In the genomic region with DNA sequence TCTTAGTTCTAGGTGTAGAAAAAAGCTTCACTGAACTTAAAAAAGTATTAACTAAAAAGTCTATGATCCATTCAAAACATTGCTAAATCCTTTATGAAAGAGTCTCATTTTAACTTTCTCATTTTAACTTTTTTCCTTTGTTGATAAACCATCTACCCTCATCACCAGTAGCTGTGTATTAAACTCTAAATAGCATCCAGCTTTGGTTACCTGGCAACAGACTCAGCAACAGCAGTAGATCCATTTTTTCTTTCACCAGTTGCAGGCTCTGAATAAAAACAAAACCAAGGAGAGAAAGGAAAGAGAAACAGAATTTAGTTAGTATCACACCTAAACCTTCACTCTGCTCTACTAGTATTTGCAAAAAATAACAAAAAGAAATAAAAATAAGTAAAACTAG, we compare ENCODE assay signal across 8 cellular contexts. TPM values are rescaled to one million over a fixed set of nuclear protein-coding genes. Genes with fewer than 3 reads are reported as not detected.
DNase-seq lines count a peak whose midpoint lies in the region; ATAC-seq and TF ChIP-seq lines count a peak whose summit lies in the region.

No MANE protein-coding gene starts in this region.

- peak overlapping the region; percentile 73 for H3K27ac Mint-ChIP-seq in activated CD4-positive, alpha-beta T cell treated with anti-CD3 and anti-CD28 coated beads, Interleukin-2, amount 10 ng/mL, durations not matched to agents 7 days and 5 days

- H3K4me3 ChIP-seq in SJCRH30: no peak overlapping the region
- H3K4me3 ChIP-seq in fibroblast of mammary gland (ENCODE audit: control insufficient read depth, low read depth, low read length): no peak overlapping the region
- H3K4me3 ChIP-seq in subcutaneous abdominal adipose tissue (ENCODE audit: low read depth in 1 of 5, low read length in 5 of 5): no peak overlapping the region

- peaks cover 32% of the 10 kb centered on the region for H3K36me3 ChIP-seq in SJCRH30
- H3K36me3 ChIP-seq in subcutaneous abdominal adipose tissue (ENCODE audit: control insufficient read depth in 5 of 5, insufficient read depth in 5 of 5, low read length in 5 of 5): peaks cover 15 to 37% (median 18%) of the 10 kb centered on the region in 5 donors

- DNase-seq in activated CD4-positive, alpha-beta T cell treated with anti-CD3 and anti-CD28 coated beads, Interleukin-2, amount 10 ng/mL, durations not matched to agents 7 days and 5 days: peak; percentile 29
- DNase-seq in activated CD4-positive, alpha-beta T cell treated with anti-CD3 and anti-CD28 coated beads, Interleukin-2, amount 50 U/mL, for 48 hours: no peak
- peak in 1 of 2 experiments; percentile 24 for DNase-seq in SJCRH30
- DNase-seq in fibroblast of mammary gland (ENCODE audit: low read depth): peak; percentile 32
- no peak for DNase-seq in NCI-H226
- no peak for DNase-seq in activated CD4-positive, alpha-beta T cell treated with anti-CD3 and anti-CD28 coated beads, Interleukin-2, amount 50 U/mL, for 4 hours

- no peaks in the 10 kb centered on the region for H3K27me3 Mint-ChIP-seq in activated CD4-positive, alpha-beta T cell treated with anti-CD3 and anti-CD28 coated beads, Interleukin-2, amount 10 ng/mL, durations not matched to agents 7 days and 5 days

- no peak for ATAC-seq in GM19463 (IDR thresholded peaks at IDR 0.05; ENCODE audit: unreplicated experiment)

- no peaks in the 10 kb centered on the region for H3K9me3 Mint-ChIP-seq in activated CD4-positive, alpha-beta T cell treated with anti-CD3 and anti-CD28 coated beads, Interleukin-2, amount 10 ng/mL, durations not matched to agents 7 days and 5 days

- H3K9ac ChIP-seq in subcutaneous abdominal adipose tissue (ENCODE audit: low read length in 5 of 5): peak overlapping the region in 1 of 5 donors; percentile 21

- no peak overlapping the region for H3K4me3 Mint-ChIP-seq in activated CD4-positive, alpha-beta T cell treated with anti-CD3 and anti-CD28 coated beads, Interleukin-2, amount 10 ng/mL, durations not matched to agents 7 days and 5 days

- peaks cover 4% of the 10 kb centered on the region for H3K36me3 Mint-ChIP-seq in activated CD4-positive, alpha-beta T cell treated with anti-CD3 and anti-CD28 coated beads, Interleukin-2, amount 10 ng/mL, durations not matched to agents 7 days and 5 days (ENCODE audit: low read depth)

- peak overlapping the region; percentile 42 for H3K27ac ChIP-seq in SJCRH30
- H3K27ac ChIP-seq in subcutaneous abdominal adipose tissue (ENCODE audit: low read depth, low read length): peak overlapping the region; percentile 63

- POLR2A ChIA-PET in activated CD4-positive, alpha-beta T cell treated with anti-CD3 and anti-CD28 coated beads, Interleukin-2, amount 10 ng/mL, durations not matched to agents 7 days and 5 days (lab: Charles Lee): interaction anchor here (0.6 kb wide), 1 partner anchor 61 kb away, joined by 3 read pairs; no protein-coding TSS in a partner anchor

- H3K4me1 ChIP-seq in SJCRH30: no peaks in the 10 kb centered on the region; the same call in 1 of the 2 replicates
- H3K4me1 ChIP-seq in subcutaneous abdominal adipose tissue (ENCODE audit: control insufficient read depth in 5 of 5, insufficient read depth in 5 of 5, low read length in 5 of 5): peaks cover 0 to 6% (median 5%) of the 10 kb centered on the region in 5 donors

- CTCF ChIA-PET in activated CD4-positive, alpha-beta T cell treated with anti-CD3 and anti-CD28 coated beads, Interleukin-2, amount 10 ng/mL, durations not matched to agents 7 days and 5 days (lab: Charles Lee): interaction anchor here (0.6 to 2.0 kb wide), 8 partner anchors 16 to 237 kb away, joined by 3 to 14 read pairs (median 3); a partner anchor contains a TSS

- peaks cover 7% of the 10 kb centered on the region for H3K4me1 Mint-ChIP-seq in activated CD4-positive, alpha-beta T cell treated with anti-CD3 and anti-CD28 coated beads, Interleukin-2, amount 10 ng/mL, durations not matched to agents 7 days and 5 days

- H3K27me3 ChIP-seq in SJCRH30 (no peaks in the 10 kb centered on the region), subcutaneous abdominal adipose tissue (ENCODE audit: control insufficient read depth in 5 of 5, insufficient read depth in 4 of 5, low read length in 5 of 5) (no peaks in the 10 kb centered on the region)

- TF ChIP-seq CTCF in fibroblast of mammary gland (conservative IDR thresholded peaks at IDR 0.05; ENCODE audit: control insufficient read depth, insufficient read depth, low read depth, low read length): no peak

- H3K9me3 ChIP-seq in SJCRH30 (replicated peaks): no peaks in the 10 kb centered on the region
- H3K9me3 ChIP-seq in subcutaneous abdominal adipose tissue (ENCODE audit: control insufficient read depth in 5 of 5, low read length in 5 of 5): no peaks in the 10 kb centered on the region

RNA-seq across cellular contexts. Expression of a gene that starts 51.6 kb away (rescaled TPM):
- 10 to 100 TPM; 22.9 to 27.9 TPM for total RNA-seq in activated CD4-positive, alpha-beta T cell treated with anti-CD3 and anti-CD28 coated beads, Interleukin-2, amount 10 ng/mL, durations not matched to agents 7 days and 5 days
- total RNA-seq in SJCRH30 (2014; rRNA removed; shearing (Covaris generic)): 44.1 and 44.6 TPM in 2 replicates

Comparison
In these comparisons a context has a peak if more than half of its experiments do, and no peak if none do; other contexts are left out.
1. DNase-seq: peak in activated CD4-positive, alpha-beta T cell treated with anti-CD3 and anti-CD28 coated beads, Interleukin-2, amount 10 ng/mL, durations not matched to agents 7 days and 5 days (single experiment) and fibroblast of mammary gland (single experiment); none in activated CD4-positive, alpha-beta T cell treated with anti-CD3 and anti-CD28 coated beads, Interleukin-2, amount 50 U/mL, for 48 hours (0 of 2), NCI-H226 (single experiment) and activated CD4-positive, alpha-beta T cell treated with anti-CD3 and anti-CD28 coated beads, Interleukin-2, amount 50 U/mL, for 4 hours (0 of 2).